Comparison of ENCODE assay signal across 1 cellular context in genomic region chr3:115217678-115218451, GRCh38.
TF ChIP-seq lines count a peak whose summit lies in the region.

No MANE protein-coding gene starts in this region.

TF ChIP-seq in A549, 52 proteins besides CTCF, POLR2A, EP300 and RAD21 (continued from another document):
- TF ChIP-seq ZNF302 (CRISPR knock-in tag; IDR thresholded peaks at IDR 0.05) (no peak), HOXB13 (CRISPR knock-in tag; IDR thresholded peaks at IDR 0.05; ENCODE audit: low read depth) (no peak), ELK1 (IDR thresholded peaks at IDR 0.05; ENCODE audit: low read depth, low read length) (no peak), HES2 (IDR thresholded peaks at IDR 0.05) (no peak), TFCP2L1 (CRISPR knock-in tag; IDR thresholded peaks at IDR 0.05) (no peak), NFE2L2 (conservative IDR thresholded peaks at IDR 0.05; ENCODE audit: low read length) (no peak), FOSL2 (IDR thresholded peaks at IDR 0.05) (no peak), FOSL2 (CRISPR knock-in tag; IDR thresholded peaks at IDR 0.05) (no peak), ZSCAN20 (CRISPR knock-in tag; IDR thresholded peaks at IDR 0.05) (no peak), E2F6 (IDR thresholded peaks at IDR 0.05; ENCODE audit: borderline replicate concordance, low read depth) (no peak), MAFK (IDR thresholded peaks at IDR 0.05; ENCODE audit: partially characterized antibody) (peak; percentile 58), FOXS1 (CRISPR knock-in tag; IDR thresholded peaks at IDR 0.05) (no peak), NR3C1 (IDR thresholded peaks at IDR 0.05) (no peak), HOXB5 (CRISPR knock-in tag; IDR thresholded peaks at IDR 0.05) (no peak), HOXA7 (CRISPR knock-in tag; IDR thresholded peaks at IDR 0.05) (no peak), TP53 (CRISPR knock-in tag; IDR thresholded peaks at IDR 0.05) (no peak), ZC3H11A (IDR thresholded peaks at IDR 0.05) (no peak), CEBPB (IDR thresholded peaks at IDR 0.05) (peak; percentile 51 to 57; a peak in 2 of 4 replicates), CBX2 (IDR thresholded peaks at IDR 0.05; ENCODE audit: borderline replicate concordance, low read depth) (no peak), SMC3 (IDR thresholded peaks at IDR 0.05) (peak; percentile 90), CHD4 (IDR thresholded peaks at IDR 0.05; ENCODE audit: borderline replicate concordance) (no peak), ATOH8 (CRISPR knock-in tag; IDR thresholded peaks at IDR 0.05; ENCODE audit: low read depth) (no peak), REST (IDR thresholded peaks at IDR 0.05) (no peak)
